In genomic region chr2:218389333-218390150, GRCh38 we compare ENCODE assay signal across 1 cellular context.
TF ChIP-seq lines count a peak whose summit lies in the region.

No MANE protein-coding gene starts in this region.

TF ChIP-seq in K562, 482 proteins besides CTCF, POLR2A, EP300 and RAD21:
- TF ChIP-seq GTF2F1 (IDR thresholded peaks at IDR 0.05; ENCODE audit: low read depth, low read length) (no peak), GTF2B (IDR thresholded peaks at IDR 0.05; ENCODE audit: extremely low read depth, insufficient read length) (no peak), SRSF3 (IDR thresholded peaks at IDR 0.05; ENCODE audit: insufficient read depth, low read length) (no peak), RBM15 (IDR thresholded peaks at IDR 0.05; ENCODE audit: insufficient read depth, low read length) (no peak), ZNF174 (CRISPR knock-in tag; IDR thresholded peaks at IDR 0.05) (no peak), E2F3 (CRISPR knock-in tag; IDR thresholded peaks at IDR 0.05) (no peak), PHF8 (IDR thresholded peaks at IDR 0.05; ENCODE audit: borderline replicate concordance, low read length) (no peak), TARDBP (IDR thresholded peaks at IDR 0.05) (no peak), MAFK (IDR thresholded peaks at IDR 0.05; ENCODE audit: low read length) (no peak), ZFP91 (CRISPR knock-in tag; IDR thresholded peaks at IDR 0.05) (no peak), BCLAF1 (IDR thresholded peaks at IDR 0.05; ENCODE audit: borderline replicate concordance in 1 of 2, control insufficient read depth in 1 of 2, low read depth in 2 of 2, low read length in 1 of 2) (no peak), NFATC3 (IDR thresholded peaks at IDR 0.05) (no peak), ATF4 (CRISPR knock-in tag; IDR thresholded peaks at IDR 0.05) (no peak), ZNF239 (CRISPR knock-in tag; IDR thresholded peaks at IDR 0.05) (no peak), KLF6 (CRISPR knock-in tag; IDR thresholded peaks at IDR 0.05; ENCODE audit: borderline replicate concordance) (no peak), ARID3A (IDR thresholded peaks at IDR 0.05; ENCODE audit: borderline replicate concordance, low read depth, low read length) (no peak), MLLT1 (IDR thresholded peaks at IDR 0.05) (no peak), PATZ1 (CRISPR knock-in tag; IDR thresholded peaks at IDR 0.05; ENCODE audit: borderline replicate concordance) (no peak), ZBTB9 (CRISPR knock-in tag; IDR thresholded peaks at IDR 0.05) (no peak), PREB (CRISPR knock-in tag; IDR thresholded peaks at IDR 0.05) (no peak)
TF ChIP-seq in K562: peak in this region for 0.
